In genomic region chr5:139686356-139686918, GRCh38 we compare ENCODE assay signal across 1 cellular context.
TF ChIP-seq lines count a peak whose summit lies in the region.

No MANE protein-coding gene starts in this region.

TF ChIP-seq in WTC11, 78 proteins besides CTCF, POLR2A, EP300 and RAD21 (continued from another document):
- TF ChIP-seq ZNF532 (CRISPR knock-in tag; IDR thresholded peaks at IDR 0.05; ENCODE audit: borderline replicate concordance): no peak
